Comparison of ENCODE assay signal across 8 cellular contexts in genomic region chr1:62407398-62408009, GRCh38. TPM values are rescaled to one million over a fixed set of nuclear protein-coding genes. Genes with fewer than 3 reads are reported as not detected.
DNase-seq lines count a peak whose midpoint lies in the region; ATAC-seq and TF ChIP-seq lines count a peak whose summit lies in the region.

No MANE protein-coding gene starts in this region.

- H3K4me3 ChIP-seq in SK-N-MC (no peak overlapping the region), fibroblast of lung (replicated peaks in 1 of 4; ENCODE audit: control extremely low read depth in 1 of 4, insufficient read depth in 1 of 4, low read depth in 3 of 4, low read length in 4 of 4) (no peak overlapping the region), neutrophil (ENCODE audit: low read depth in 1 of 2, low read length in 1 of 2) (no peak overlapping the region)

- H3K27ac ChIP-seq in SK-N-MC (no peak overlapping the region), fibroblast of lung (ENCODE audit: insufficient read depth, low read length) (no peak overlapping the region), neutrophil (no peak overlapping the region)

- H3K79me2 ChIP-seq in fibroblast of lung (ENCODE audit: control insufficient read depth, insufficient read depth, low read length), result no peaks in the 10 kb centered on the region

- ATAC-seq in GM18520 (IDR thresholded peaks at IDR 0.05; ENCODE audit: unreplicated experiment), result no peak

- no peak overlapping the region for H3K4me2 ChIP-seq in fibroblast of lung (ENCODE audit: extremely low read depth, insufficient read depth, low read length)

- H4K20me1 ChIP-seq in fibroblast of lung (ENCODE audit: control insufficient read depth, extremely low read depth, insufficient read depth, low read length), result no peaks in the 10 kb centered on the region

- TF ChIP-seq CTCF in AG09319 (IDR thresholded peaks at IDR 0.05; ENCODE audit: low read depth, low read length), result peak; percentile 72
- peak; percentile 62 for TF ChIP-seq CTCF in GM12872 (IDR thresholded peaks at IDR 0.05; ENCODE audit: insufficient read depth, low read depth, low read length)
- TF ChIP-seq CTCF in fibroblast of lung (conservative IDR thresholded peaks at IDR 0.05 in 1 of 2, IDR thresholded peaks at IDR 0.05 in 1 of 2; ENCODE audit: low read depth in 1 of 2, low read length in 2 of 2), result peak; percentile 56 to 72
- TF ChIP-seq CTCF in neutrophil (IDR thresholded peaks at IDR 0.05), result peak; percentile 50

- no peak overlapping the region for H2AFZ ChIP-seq in fibroblast of lung (ENCODE audit: low read length)

- H3K9ac ChIP-seq in SK-N-MC (ENCODE audit: insufficient read length), result no peak overlapping the region
- H3K9ac ChIP-seq in fibroblast of lung (ENCODE audit: insufficient read depth, low read length), result no peak overlapping the region

- DNase-seq in AG09319 (ENCODE audit: extremely low read depth, low read depth) (peak; percentile 31), MV-4-11 (lab: John Stamatoyannopoulos, UW) (peak; percentile 30), SK-N-MC (ENCODE audit: low read depth, low spot score) (peak; percentile 55), fibroblast of lung (ENCODE audit: low read depth in 2 of 2) (peak; percentile 35 to 73)
- DNase-seq in activated T-cell treated with anti-CD3 and anti-CD28 coated beads, Interleukin-2, amount 50 U/mL, for 48 hours, result no peak

- H3K4me1 ChIP-seq in fibroblast of lung (ENCODE audit: control insufficient read depth, extremely low read depth, insufficient read depth, low read length) (no peaks in the 10 kb centered on the region), neutrophil (ENCODE audit: control insufficient read depth in 1 of 2, insufficient read depth in 1 of 2, low read depth in 1 of 2, low read length in 1 of 2) (no peaks in the 10 kb centered on the region)

- H3K36me3 ChIP-seq in SK-N-MC (ENCODE audit: insufficient read depth, low read length) (no peaks in the 10 kb centered on the region), fibroblast of lung (ENCODE audit: control insufficient read depth, insufficient read depth, low read length) (no peaks in the 10 kb centered on the region), neutrophil (no peaks in the 10 kb centered on the region)

- H3K9me3 ChIP-seq in SK-N-MC (ENCODE audit: low read depth, low read length), result no peaks in the 10 kb centered on the region
- no peaks in the 10 kb centered on the region for H3K9me3 ChIP-seq in fibroblast of lung (ENCODE audit: control insufficient read depth, insufficient read depth, low read depth, low read length)
- no peaks in the 10 kb centered on the region for H3K9me3 ChIP-seq in neutrophil

- peaks cover 3% of the 10 kb centered on the region for H3K27me3 ChIP-seq in fibroblast of lung (ENCODE audit: control insufficient read depth, insufficient read depth, low read length)
- H3K27me3 ChIP-seq in neutrophil, result no peaks in the 10 kb centered on the region

RNA-seq across cellular contexts. Expression of gene USP1, which starts 29.3 kb away (rescaled TPM):
- 19.5 and 20.0 TPM in 2 replicates for total RNA-seq in fibroblast of lung
- 17.3 and 21.1 TPM in 2 replicates for polyA plus RNA-seq in fibroblast of lung
- polyA plus RNA-seq in fibroblast of lung (2012), result 16.6 and 22.2 TPM in 2 replicates
- 0.85 and 0.86 TPM in 2 replicates for polyA minus RNA-seq in fibroblast of lung (ENCODE audit: low replicate concordance)

Comparison
In these comparisons a context has a peak if more than half of its experiments do, and no peak if none do; other contexts are left out.
1. DNase-seq: peak in AG09319 (single experiment), MV-4-11 (single experiment), SK-N-MC (single experiment) and fibroblast of lung (2 of 2); none in activated T-cell treated with anti-CD3 and anti-CD28 coated beads, Interleukin-2, amount 50 U/mL, for 48 hours (0 of 2).
2. Peak in every context shown above with its lines, with median percentiles within 50 percentile points of each other: CTCF ChIP-seq.